Comparison of ENCODE assay signal across 8 cellular contexts in the genomic region with DNA sequence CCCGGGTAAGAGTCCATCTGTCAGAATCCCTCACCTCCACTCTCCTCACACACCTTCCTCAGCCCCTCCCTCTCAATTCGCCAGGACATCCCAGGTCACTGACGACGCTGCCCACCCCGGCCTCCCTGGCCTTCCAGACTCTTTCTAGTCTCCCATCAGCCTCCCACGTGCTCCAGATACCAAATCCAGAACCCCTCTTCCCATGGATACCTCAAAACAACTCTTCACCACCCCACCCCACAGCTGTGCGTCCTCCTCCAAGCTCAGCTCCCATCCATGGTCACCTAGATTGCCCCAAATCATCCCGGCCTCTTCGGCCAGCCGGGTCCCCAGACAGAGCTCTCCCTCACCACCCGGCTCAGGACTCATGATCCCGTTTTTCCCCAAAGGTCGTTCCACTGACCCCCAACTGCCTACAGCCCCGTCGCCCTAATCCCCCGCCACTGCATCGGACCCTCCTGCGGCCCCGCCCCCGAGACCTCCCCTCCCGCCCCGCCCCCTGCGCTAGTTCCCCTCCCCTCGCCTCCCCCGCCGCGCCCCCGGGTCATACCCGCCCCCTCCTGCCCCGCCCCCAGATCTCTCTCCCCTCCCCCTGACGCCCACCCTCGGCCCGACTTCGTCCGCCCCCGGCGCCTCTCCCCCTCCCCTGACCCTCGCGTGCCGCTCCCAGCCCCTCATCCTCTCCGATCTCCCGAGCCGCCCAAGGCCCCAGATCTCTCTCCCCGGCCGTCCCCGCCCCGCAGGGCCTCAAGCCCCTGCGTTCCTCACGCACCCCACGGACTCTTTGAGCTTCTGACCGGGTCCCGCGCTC. TPM values are rescaled to one million over a fixed set of nuclear protein-coding genes. Genes with fewer than 3 reads are reported as not detected.
A peak's percentile ranks its signal among the peaks of the same experiment; 100 is the strongest.
DNase-seq lines count a peak whose midpoint lies in the region; ATAC-seq, FAIRE-seq and TF ChIP-seq lines count a peak whose summit lies in the region.

No MANE protein-coding gene starts in this region.

- H3K4me3 Mint-ChIP-seq in activated T-cell treated with anti-CD3 and anti-CD28 coated beads, Interleukin-2, amount 50 U/mL, for 4 hours = peak overlapping the region; percentile 91
- peak overlapping the region; percentile 96 to 98 (median 96) for H3K4me3 Mint-ChIP-seq in nephron

- no peak for FAIRE-seq in urothelium cell line (lab: Jason Lieb, UNC)

- H3K4me1 Mint-ChIP-seq in activated T-cell treated with anti-CD3 and anti-CD28 coated beads, Interleukin-2, amount 50 U/mL, for 4 hours (ENCODE audit: low read depth) = peaks cover 13% of the 10 kb centered on the region
- peaks cover 21% of the 10 kb centered on the region for H3K4me1 Mint-ChIP-seq in nephron

- H3K4me3 ChIP-seq in fibroblast of mammary gland (ENCODE audit: control insufficient read depth, low read depth, low read length) = peak overlapping the region; percentile 87

- H3K9me3 Mint-ChIP-seq in activated T-cell treated with anti-CD3 and anti-CD28 coated beads, Interleukin-2, amount 50 U/mL, for 4 hours = no peaks in the 10 kb centered on the region
- no peaks in the 10 kb centered on the region for H3K9me3 Mint-ChIP-seq in nephron

- ATAC-seq in GM21825 (IDR thresholded peaks at IDR 0.05; ENCODE audit: unreplicated experiment) (peak; percentile 3), GM19395 (IDR thresholded peaks at IDR 0.05; ENCODE audit: unreplicated experiment) (no peak)
- peak; percentile 16 to 23 for ATAC-seq in activated T-cell treated with anti-CD3 and anti-CD28 coated beads, Interleukin-2, amount 50 U/mL, for 4 hours

- TF ChIP-seq CTCF in fibroblast of mammary gland (conservative IDR thresholded peaks at IDR 0.05; ENCODE audit: control insufficient read depth, insufficient read depth, low read depth, low read length) (no peak), nephron (IDR thresholded peaks at IDR 0.05; ENCODE audit: unreplicated experiment in 3 of 3) (no peak)

- DNase-seq in D341Med (ENCODE audit: low spot score) = peak; percentile 92
- peak; percentile 91 for DNase-seq in NCI-H2171 treated with DMSO at 0.1 percent for 48 hours (lab: John Stamatoyannopoulos, UW)
- DNase-seq in activated T-cell treated with anti-CD3 and anti-CD28 coated beads, Interleukin-2, amount 50 U/mL, for 4 hours = peak; percentile 58
- DNase-seq in fibroblast of mammary gland (ENCODE audit: low read depth) = peak; percentile 53
- DNase-seq in urothelium cell line (ENCODE audit: low spot score) = peak; percentile 75

- H3K27ac Mint-ChIP-seq in nephron = peak overlapping the region; percentile 99

- H3K36me3 Mint-ChIP-seq in activated T-cell treated with anti-CD3 and anti-CD28 coated beads, Interleukin-2, amount 50 U/mL, for 4 hours (ENCODE audit: insufficient read depth) = peaks cover 2% of the 10 kb centered on the region
- peaks cover 4% of the 10 kb centered on the region for H3K36me3 Mint-ChIP-seq in nephron (ENCODE audit: low read depth)

- H3K27me3 Mint-ChIP-seq in activated T-cell treated with anti-CD3 and anti-CD28 coated beads, Interleukin-2, amount 50 U/mL, for 4 hours (ENCODE audit: low read depth) = no peaks in the 10 kb centered on the region
- no peaks in the 10 kb centered on the region for H3K27me3 Mint-ChIP-seq in nephron (ENCODE audit: low read depth)

RNA-seq across cellular contexts. Expression of gene UBXN6, which starts 0.5 kb away (rescaled TPM):
- total RNA-seq in activated T-cell treated with anti-CD3 and anti-CD28 coated beads, Interleukin-2, amount 50 U/mL, for 4 hours = 10 to 100 TPM; 57.2 to 73.1 (median 70.7) TPM

RNA-seq across cellular contexts. Expression of gene HDGFL2, which starts 15.0 kb away (rescaled TPM):
- 10 to 100 TPM; 38.9 to 41.8 (median 40.7) TPM for total RNA-seq in activated T-cell treated with anti-CD3 and anti-CD28 coated beads, Interleukin-2, amount 50 U/mL, for 4 hours

RNA-seq across cellular contexts. Expression of gene CHAF1A, which starts 54.6 kb away (rescaled TPM):
- 10 to 100 TPM; 59.1 to 81.0 (median 64.3) TPM for total RNA-seq in activated T-cell treated with anti-CD3 and anti-CD28 coated beads, Interleukin-2, amount 50 U/mL, for 4 hours

RNA-seq across cellular contexts. Expression of gene SH3GL1, which starts 56.7 kb away (rescaled TPM):
- 10 to 100 TPM; 50.8 to 52.6 (median 52.2) TPM for total RNA-seq in activated T-cell treated with anti-CD3 and anti-CD28 coated beads, Interleukin-2, amount 50 U/mL, for 4 hours
